In genomic region chr13:30617315-30618185, GRCh38 we compare ENCODE assay signal across 1 cellular context.
TF ChIP-seq lines count a peak whose summit lies in the region.

TSS of gene USPL1 (plus strand) at chr13:30617920. CDS start at chr13:30621141, 3,221 bp downstream.

TF ChIP-seq in K562, 482 proteins besides CTCF, POLR2A, EP300 and RAD21 (continued from another document and continues in another):
- TF ChIP-seq ZNF592 (IDR thresholded peaks at IDR 0.05) (no peak), ZNF354B (CRISPR knock-in tag; IDR thresholded peaks at IDR 0.05) (no peak), CC2D1A (IDR thresholded peaks at IDR 0.05) (no peak), NELFE (IDR thresholded peaks at IDR 0.05; ENCODE audit: insufficient read depth, insufficient read length) (no peak), HLTF (IDR thresholded peaks at IDR 0.05) (no peak), BCL6 (CRISPR knock-in tag; IDR thresholded peaks at IDR 0.05) (no peak), POLR2AphosphoS5 (IDR thresholded peaks at IDR 0.05; ENCODE audit: control insufficient read depth, insufficient read depth, low read depth, low read length) (no peak; the same call in 1 of the 2 replicates), ELF2 (CRISPR knock-in tag; IDR thresholded peaks at IDR 0.05) (peak; percentile 97), NBN (IDR thresholded peaks at IDR 0.05; ENCODE audit: low read depth) (peak; percentile 74), SAP30 (IDR thresholded peaks at IDR 0.05; ENCODE audit: borderline replicate concordance, insufficient read depth, low read depth, low read length, poor library complexity, severe bottlenecking) (peak; percentile 50), CSDE1 (IDR thresholded peaks at IDR 0.05) (peak in 1 of 2 experiments; percentile 49; a peak in 1 of 4 replicates), FOXJ2 (tag; IDR thresholded peaks at IDR 0.05) (no peak; the same call in 1 of the 2 replicates), XRCC3 (IDR thresholded peaks at IDR 0.05) (no peak), SFPQ (IDR thresholded peaks at IDR 0.05; ENCODE audit: low read depth, low read length) (no peak), ZBTB12 (CRISPR knock-in tag; IDR thresholded peaks at IDR 0.05) (peak; percentile 66), PTRF (tag; IDR thresholded peaks at IDR 0.05) (no peak), PHB2 (IDR thresholded peaks at IDR 0.05; ENCODE audit: low read depth) (no peak), ZBTB7A (IDR thresholded peaks at IDR 0.05; ENCODE audit: borderline replicate concordance, control insufficient read depth, low read depth, low read length) (peak; percentile 73), NUFIP1 (IDR thresholded peaks at IDR 0.05; ENCODE audit: partially characterized antibody) (no peak), ZNF717 (CRISPR knock-in tag; IDR thresholded peaks at IDR 0.05) (no peak), COPS2 (conservative IDR thresholded peaks at IDR 0.05) (no peak), JUND (IDR thresholded peaks at IDR 0.05; ENCODE audit: borderline replicate concordance, low read depth, low read length) (peak; percentile 62), JUND (tag; IDR thresholded peaks at IDR 0.05; ENCODE audit: borderline replicate concordance, low read depth, low read length) (peak; percentile 12; the same call in 1 of the 3 replicates), DIDO1 (tag; IDR thresholded peaks at IDR 0.05; ENCODE audit: low read depth) (peak; percentile 87), CHD2 (IDR thresholded peaks at IDR 0.05; ENCODE audit: low read depth, low read length) (peak; percentile 83), RFX7 (CRISPR knock-in tag; IDR thresholded peaks at IDR 0.05) (no peak), FOSL1 (tag; conservative IDR thresholded peaks at IDR 0.05) (peak; percentile 27; the same call in 1 of the 2 replicates), KHSRP (IDR thresholded peaks at IDR 0.05) (no peak), KLF6 (CRISPR knock-in tag; IDR thresholded peaks at IDR 0.05; ENCODE audit: borderline replicate concordance) (no peak), RUNX1 (IDR thresholded peaks at IDR 0.05; ENCODE audit: low read depth) (no peak), STAT5B (CRISPR knock-in tag; IDR thresholded peaks at IDR 0.05) (no peak), SMAD3 (CRISPR knock-in tag; conservative IDR thresholded peaks at IDR 0.05) (no peak), ARNT (IDR thresholded peaks at IDR 0.05) (peak in 1 of 2 experiments; percentile 59; a peak in 1 of 4 replicates), ZFP1 (CRISPR knock-in tag; IDR thresholded peaks at IDR 0.05) (no peak), ZC3H8 (IDR thresholded peaks at IDR 0.05) (0 out of 2 replicates have a peak, but pooled peaks have one; percentile 19), ZNF785 (CRISPR knock-in tag; IDR thresholded peaks at IDR 0.05) (no peak), ZNF282 (CRISPR knock-in tag; IDR thresholded peaks at IDR 0.05) (no peak), SAFB (IDR thresholded peaks at IDR 0.05; ENCODE audit: borderline replicate concordance, low read depth, low read length) (peak; percentile 48; the same call in 1 of the 2 replicates), CEBPG (CRISPR knock-in tag; IDR thresholded peaks at IDR 0.05) (peak; percentile 45; the same call in 1 of the 2 replicates), CEBPG (tag; conservative IDR thresholded peaks at IDR 0.05 in 1 of 2, IDR thresholded peaks at IDR 0.05 in 1 of 2) (no peak), ZNF143 (CRISPR knock-in tag; IDR thresholded peaks at IDR 0.05) (no peak), DMBX1 (CRISPR knock-in tag; IDR thresholded peaks at IDR 0.05; ENCODE audit: borderline replicate concordance) (no peak)
- TF ChIP-seq, protein P1, sequence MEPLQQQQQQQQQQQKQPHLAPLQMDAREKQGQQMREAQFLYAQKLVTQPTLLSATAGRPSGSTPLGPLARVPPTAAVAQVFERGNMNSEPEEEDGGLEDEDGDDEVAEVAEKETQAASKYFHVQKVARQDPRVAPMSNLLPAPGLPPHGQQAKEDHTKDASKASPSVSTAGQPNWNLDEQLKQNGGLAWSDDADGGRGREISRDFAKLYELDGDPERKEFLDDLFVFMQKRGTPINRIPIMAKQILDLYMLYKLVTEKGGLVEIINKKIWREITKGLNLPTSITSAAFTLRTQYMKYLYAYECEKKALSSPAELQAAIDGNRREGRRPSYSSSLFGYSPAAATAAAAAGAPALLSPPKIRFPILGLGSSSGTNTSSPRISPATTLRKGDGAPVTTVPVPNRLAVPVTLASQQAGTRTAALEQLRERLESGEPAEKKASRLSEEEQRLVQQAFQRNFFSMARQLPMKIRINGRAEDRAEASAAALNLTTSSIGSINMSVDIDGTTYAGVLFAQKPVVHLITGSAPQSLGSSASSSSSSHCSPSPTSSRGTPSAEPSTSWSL (CRISPR knock-in tag; IDR thresholded peaks at IDR 0.05; ENCODE audit: borderline replicate concordance), result no peak
- TF ChIP-seq, protein P2, sequence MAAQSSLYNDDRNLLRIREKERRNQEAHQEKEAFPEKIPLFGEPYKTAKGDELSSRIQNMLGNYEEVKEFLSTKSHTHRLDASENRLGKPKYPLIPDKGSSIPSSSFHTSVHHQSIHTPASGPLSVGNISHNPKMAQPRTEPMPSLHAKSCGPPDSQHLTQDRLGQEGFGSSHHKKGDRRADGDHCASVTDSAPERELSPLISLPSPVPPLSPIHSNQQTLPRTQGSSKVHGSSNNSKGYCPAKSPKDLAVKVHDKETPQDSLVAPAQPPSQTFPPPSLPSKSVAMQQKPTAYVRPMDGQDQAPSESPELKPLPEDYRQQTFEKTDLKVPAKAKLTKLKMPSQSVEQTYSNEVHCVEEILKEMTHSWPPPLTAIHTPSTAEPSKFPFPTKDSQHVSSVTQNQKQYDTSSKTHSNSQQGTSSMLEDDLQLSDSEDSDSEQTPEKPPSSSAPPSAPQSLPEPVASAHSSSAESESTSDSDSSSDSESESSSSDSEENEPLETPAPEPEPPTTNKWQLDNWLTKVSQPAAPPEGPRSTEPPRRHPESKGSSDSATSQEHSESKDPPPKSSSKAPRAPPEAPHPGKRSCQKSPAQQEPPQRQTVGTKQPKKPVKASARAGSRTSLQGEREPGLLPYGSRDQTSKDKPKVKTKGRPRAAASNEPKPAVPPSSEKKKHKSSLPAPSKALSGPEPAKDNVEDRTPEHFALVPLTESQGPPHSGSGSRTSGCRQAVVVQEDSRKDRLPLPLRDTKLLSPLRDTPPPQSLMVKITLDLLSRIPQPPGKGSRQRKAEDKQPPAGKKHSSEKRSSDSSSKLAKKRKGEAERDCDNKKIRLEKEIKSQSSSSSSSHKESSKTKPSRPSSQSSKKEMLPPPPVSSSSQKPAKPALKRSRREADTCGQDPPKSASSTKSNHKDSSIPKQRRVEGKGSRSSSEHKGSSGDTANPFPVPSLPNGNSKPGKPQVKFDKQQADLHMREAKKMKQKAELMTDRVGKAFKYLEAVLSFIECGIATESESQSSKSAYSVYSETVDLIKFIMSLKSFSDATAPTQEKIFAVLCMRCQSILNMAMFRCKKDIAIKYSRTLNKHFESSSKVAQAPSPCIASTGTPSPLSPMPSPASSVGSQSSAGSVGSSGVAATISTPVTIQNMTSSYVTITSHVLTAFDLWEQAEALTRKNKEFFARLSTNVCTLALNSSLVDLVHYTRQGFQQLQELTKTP (IDR thresholded peaks at IDR 0.05; ENCODE audit: low read depth in 1 of 2, partially characterized antibody in 2 of 2), result no peak
- TF ChIP-seq, protein P3, sequence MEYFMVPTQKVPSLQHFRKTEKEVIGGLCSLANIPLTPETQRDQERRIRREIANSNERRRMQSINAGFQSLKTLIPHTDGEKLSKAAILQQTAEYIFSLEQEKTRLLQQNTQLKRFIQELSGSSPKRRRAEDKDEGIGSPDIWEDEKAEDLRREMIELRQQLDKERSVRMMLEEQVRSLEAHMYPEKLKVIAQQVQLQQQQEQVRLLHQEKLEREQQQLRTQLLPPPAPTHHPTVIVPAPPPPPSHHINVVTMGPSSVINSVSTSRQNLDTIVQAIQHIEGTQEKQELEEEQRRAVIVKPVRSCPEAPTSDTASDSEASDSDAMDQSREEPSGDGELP (CRISPR knock-in tag; IDR thresholded peaks at IDR 0.05; ENCODE audit: borderline replicate concordance), result peak; percentile 94
- TF ChIP-seq, protein P4, sequence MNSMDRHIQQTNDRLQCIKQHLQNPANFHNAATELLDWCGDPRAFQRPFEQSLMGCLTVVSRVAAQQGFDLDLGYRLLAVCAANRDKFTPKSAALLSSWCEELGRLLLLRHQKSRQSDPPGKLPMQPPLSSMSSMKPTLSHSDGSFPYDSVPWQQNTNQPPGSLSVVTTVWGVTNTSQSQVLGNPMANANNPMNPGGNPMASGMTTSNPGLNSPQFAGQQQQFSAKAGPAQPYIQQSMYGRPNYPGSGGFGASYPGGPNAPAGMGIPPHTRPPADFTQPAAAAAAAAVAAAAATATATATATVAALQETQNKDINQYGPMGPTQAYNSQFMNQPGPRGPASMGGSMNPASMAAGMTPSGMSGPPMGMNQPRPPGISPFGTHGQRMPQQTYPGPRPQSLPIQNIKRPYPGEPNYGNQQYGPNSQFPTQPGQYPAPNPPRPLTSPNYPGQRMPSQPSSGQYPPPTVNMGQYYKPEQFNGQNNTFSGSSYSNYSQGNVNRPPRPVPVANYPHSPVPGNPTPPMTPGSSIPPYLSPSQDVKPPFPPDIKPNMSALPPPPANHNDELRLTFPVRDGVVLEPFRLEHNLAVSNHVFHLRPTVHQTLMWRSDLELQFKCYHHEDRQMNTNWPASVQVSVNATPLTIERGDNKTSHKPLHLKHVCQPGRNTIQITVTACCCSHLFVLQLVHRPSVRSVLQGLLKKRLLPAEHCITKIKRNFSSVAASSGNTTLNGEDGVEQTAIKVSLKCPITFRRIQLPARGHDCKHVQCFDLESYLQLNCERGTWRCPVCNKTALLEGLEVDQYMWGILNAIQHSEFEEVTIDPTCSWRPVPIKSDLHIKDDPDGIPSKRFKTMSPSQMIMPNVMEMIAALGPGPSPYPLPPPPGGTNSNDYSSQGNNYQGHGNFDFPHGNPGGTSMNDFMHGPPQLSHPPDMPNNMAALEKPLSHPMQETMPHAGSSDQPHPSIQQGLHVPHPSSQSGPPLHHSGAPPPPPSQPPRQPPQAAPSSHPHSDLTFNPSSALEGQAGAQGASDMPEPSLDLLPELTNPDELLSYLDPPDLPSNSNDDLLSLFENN (IDR thresholded peaks at IDR 0.05; ENCODE audit: low read depth in 2 of 2, low read length in 2 of 2), result no peak
- TF ChIP-seq, protein P5, sequence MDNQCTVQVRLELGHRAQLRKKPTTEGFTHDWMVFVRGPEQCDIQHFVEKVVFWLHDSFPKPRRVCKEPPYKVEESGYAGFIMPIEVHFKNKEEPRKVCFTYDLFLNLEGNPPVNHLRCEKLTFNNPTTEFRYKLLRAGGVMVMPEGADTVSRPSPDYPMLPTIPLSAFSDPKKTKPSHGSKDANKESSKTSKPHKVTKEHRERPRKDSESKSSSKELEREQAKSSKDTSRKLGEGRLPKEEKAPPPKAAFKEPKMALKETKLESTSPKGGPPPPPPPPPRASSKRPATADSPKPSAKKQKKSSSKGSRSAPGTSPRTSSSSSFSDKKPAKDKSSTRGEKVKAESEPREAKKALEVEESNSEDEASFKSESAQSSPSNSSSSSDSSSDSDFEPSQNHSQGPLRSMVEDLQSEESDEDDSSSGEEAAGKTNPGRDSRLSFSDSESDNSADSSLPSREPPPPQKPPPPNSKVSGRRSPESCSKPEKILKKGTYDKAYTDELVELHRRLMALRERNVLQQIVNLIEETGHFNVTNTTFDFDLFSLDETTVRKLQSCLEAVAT (IDR thresholded peaks at IDR 0.05), result 0 out of 4 replicates have a peak, but pooled peaks of 1 of the 2 experiments have one; percentile 24
